ENCODE assay signal across 8 cellular contexts in the genomic region with DNA sequence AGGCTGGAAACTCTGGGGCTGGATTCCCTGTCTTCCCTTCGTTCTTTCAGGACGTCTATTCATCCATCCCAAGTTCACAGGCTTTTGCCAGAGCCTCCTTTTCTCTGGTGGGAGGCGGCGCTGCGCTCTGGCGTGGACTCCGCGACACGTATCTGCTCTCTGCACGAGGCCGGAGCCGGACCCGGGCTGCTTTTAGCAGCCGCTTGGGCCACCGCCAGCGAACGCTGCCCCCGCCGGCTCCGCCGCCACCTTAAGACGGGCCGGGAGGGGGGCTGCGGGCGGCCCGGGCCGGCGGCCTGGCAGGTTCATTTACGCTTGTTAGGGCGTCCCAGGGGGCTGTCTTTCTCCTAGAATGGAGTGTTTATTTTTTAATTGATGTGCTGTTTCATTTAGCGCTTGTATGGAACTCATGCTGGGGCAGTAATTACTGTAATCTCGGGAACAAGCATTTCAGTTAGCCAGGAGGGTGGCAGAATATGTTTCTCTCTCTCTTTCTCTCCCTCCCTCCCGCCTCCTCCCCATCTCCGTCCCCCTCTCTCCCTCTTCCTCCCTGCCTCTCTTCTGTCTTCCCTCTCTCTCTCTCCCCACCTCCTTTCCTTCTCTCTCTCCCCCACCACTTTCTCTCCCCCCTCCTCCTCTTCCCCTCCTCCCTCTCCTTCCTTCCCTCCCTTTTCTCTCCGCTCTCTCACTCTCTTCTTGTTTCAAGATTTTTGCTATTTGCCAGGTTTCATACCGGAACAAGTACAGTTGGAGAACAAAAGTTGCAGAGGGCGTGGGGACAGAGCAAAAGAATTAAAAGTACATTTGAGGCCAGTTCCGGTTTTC. TPM values are rescaled to one million over a fixed set of nuclear protein-coding genes. Genes with fewer than 3 reads are reported as not detected.
DNase-seq lines count a peak whose midpoint lies in the region; TF ChIP-seq lines count a peak whose summit lies in the region.

No MANE protein-coding gene starts in this region.

- H3K4me2 ChIP-seq in fibroblast of lung (ENCODE audit: extremely low read depth, insufficient read depth, low read length), result peak overlapping the region; percentile 97

- H3K27ac Mint-ChIP-seq in type B pancreatic cell, result no peak overlapping the region

- H3K9me3 ChIP-seq in fibroblast of lung (ENCODE audit: control insufficient read depth, insufficient read depth, low read depth, low read length), result no peaks in the 10 kb centered on the region
- no peaks in the 10 kb centered on the region for H3K9me3 ChIP-seq in mucosa of rectum (ENCODE audit: control insufficient read depth in 2 of 2, low read length in 2 of 2)

- H3K27me3 Mint-ChIP-seq in type B pancreatic cell, result peaks cover 51% of the 10 kb centered on the region

- H3K4me3 ChIP-seq in fibroblast of lung (replicated peaks in 1 of 4; ENCODE audit: control extremely low read depth in 1 of 4, insufficient read depth in 1 of 4, low read depth in 3 of 4, low read length in 4 of 4), result peak overlapping the region; percentile 61 to 68 (median 66)
- peak overlapping the region; percentile 69 to 80 for H3K4me3 ChIP-seq in mucosa of rectum (ENCODE audit: low read length in 2 of 2)

- H4K20me1 ChIP-seq in fibroblast of lung (ENCODE audit: control insufficient read depth, extremely low read depth, insufficient read depth, low read length), result no peaks in the 10 kb centered on the region

- H3K9ac ChIP-seq in fibroblast of lung (ENCODE audit: insufficient read depth, low read length), result peak overlapping the region; percentile 8
- peak overlapping the region; percentile 14 to 54 for H3K9ac ChIP-seq in mucosa of rectum (ENCODE audit: low read depth in 1 of 2, low read length in 2 of 2)

- peak; percentile 82 for DNase-seq in COR-L47 (lab: John Stamatoyannopoulos, UW)
- peak; percentile 52 for DNase-seq in M059J (ENCODE audit: low read depth)
- DNase-seq in activated CD8-positive, alpha-beta memory T cell treated with anti-CD3 and anti-CD28 coated beads, Interleukin-2, amount 50 U/mL, for 4 hours, result peak; percentile 20
- DNase-seq in fibroblast of lung (ENCODE audit: low read depth in 2 of 2), result peak; percentile 56 to 59
- DNase-seq in type B pancreatic cell (ENCODE audit: extremely low spot score, unreplicated experiment), result no peak
- DNase-seq in NCI-H2107 treated with DMSO at 0.1 percent for 48 hours (lab: John Stamatoyannopoulos, UW; ENCODE audit: unreplicated experiment), result no peak
- DNase-seq in NCI-H510A treated with DMSO at 0.1 percent for 48 hours (lab: John Stamatoyannopoulos, UW), result no peak

- H3K36me3 ChIP-seq in fibroblast of lung (ENCODE audit: control insufficient read depth, insufficient read depth, low read length) (no peaks in the 10 kb centered on the region), mucosa of rectum (ENCODE audit: control insufficient read depth in 2 of 2, insufficient read depth in 2 of 2, low read length in 2 of 2) (no peaks in the 10 kb centered on the region)

- H3K79me2 ChIP-seq in fibroblast of lung (ENCODE audit: control insufficient read depth, insufficient read depth, low read length), result no peaks in the 10 kb centered on the region

- no peaks in the 10 kb centered on the region for H3K27me3 ChIP-seq in fibroblast of lung (ENCODE audit: control insufficient read depth, insufficient read depth, low read length)
- H3K27me3 ChIP-seq in mucosa of rectum (ENCODE audit: control insufficient read depth in 2 of 2, insufficient read depth in 2 of 2, low read length in 2 of 2), result peaks cover 0 to 2% of the 10 kb centered on the region in 2 donors

- H3K4me1 Mint-ChIP-seq in type B pancreatic cell (ENCODE audit: unreplicated experiment), result peaks cover 13% of the 10 kb centered on the region

- H3K4me3 Mint-ChIP-seq in type B pancreatic cell, result peak overlapping the region; percentile 95

- H2AFZ ChIP-seq in fibroblast of lung (ENCODE audit: low read length), result peak overlapping the region; percentile 23

- no peaks in the 10 kb centered on the region for H3K36me3 Mint-ChIP-seq in type B pancreatic cell

- H3K9me3 Mint-ChIP-seq in type B pancreatic cell, result no peaks in the 10 kb centered on the region

- H3K27ac ChIP-seq in fibroblast of lung (ENCODE audit: insufficient read depth, low read length) (no peak overlapping the region), mucosa of rectum (ENCODE audit: low read depth in 2 of 2, low read length in 2 of 2) (no peak overlapping the region)

- H3K4me1 ChIP-seq in fibroblast of lung (ENCODE audit: control insufficient read depth, extremely low read depth, insufficient read depth, low read length) (peaks cover 12% of the 10 kb centered on the region), mucosa of rectum (ENCODE audit: control insufficient read depth in 2 of 2, insufficient read depth in 2 of 2, low read length in 2 of 2) (peaks cover 22 to 29% of the 10 kb centered on the region in 2 donors)

- TF ChIP-seq CTCF in fibroblast of lung (conservative IDR thresholded peaks at IDR 0.05 in 1 of 2, IDR thresholded peaks at IDR 0.05 in 1 of 2; ENCODE audit: low read depth in 1 of 2, low read length in 2 of 2) (no peak), type B pancreatic cell (conservative IDR thresholded peaks at IDR 0.05) (no peak)

RNA-seq across cellular contexts. Expression of gene FZD8, which starts 1.3 kb away (rescaled TPM):
- 3.6 and 5.1 TPM in 2 replicates for total RNA-seq in M059J (2014; rRNA removed; shearing (Covaris generic))
- total RNA-seq in fibroblast of lung (0.66 and 0.77 TPM in 2 replicates), type B pancreatic cell (ENCODE audit: low replicate concordance) (3.7 and 7.5 TPM in 2 replicates)
- polyA plus RNA-seq in fibroblast of lung, result 0.12 and 0.23 TPM in 2 replicates
- polyA plus RNA-seq in fibroblast of lung (2012), result 0.28 and 0.73 TPM in 2 replicates
- polyA minus RNA-seq in fibroblast of lung (ENCODE audit: low replicate concordance), result 0.30 TPM in 1 of 2 replicates, not detected in the other

RNA-seq across cellular contexts. Expression of gene GJD4, which starts 38.2 kb away (rescaled TPM):
- total RNA-seq in M059J (2014; rRNA removed; shearing (Covaris generic)), result not detected in 2 replicates
- 0.17 TPM in 1 of 2 replicates, not detected in the other for total RNA-seq in fibroblast of lung
- not detected in 2 replicates for polyA plus RNA-seq in fibroblast of lung
- polyA plus RNA-seq in fibroblast of lung (2012), result not detected in 2 replicates
- polyA minus RNA-seq in fibroblast of lung (ENCODE audit: low replicate concordance), result not detected in 2 replicates
- 0.17 TPM in 1 of 2 replicates, not detected in the other for total RNA-seq in type B pancreatic cell (ENCODE audit: low replicate concordance)

Comparison
In these comparisons a context has a peak if more than half of its experiments do, and no peak if none do; other contexts are left out.
1. DNase-seq: peak in COR-L47 (single experiment), M059J (single experiment), activated CD8-positive, alpha-beta memory T cell treated with anti-CD3 and anti-CD28 coated beads, Interleukin-2, amount 50 U/mL, for 4 hours (single experiment) and fibroblast of lung (2 of 2); none in type B pancreatic cell (single experiment), NCI-H2107 treated with DMSO at 0.1 percent for 48 hours (single experiment) and NCI-H510A treated with DMSO at 0.1 percent for 48 hours (single experiment).